2 cellular contexts compared by ENCODE assay signal in genomic region chr15:81196576-81197254, GRCh38.
TF ChIP-seq lines count a peak whose summit lies in the region.

Gene IL16, plus strand, starts transcription at chr15:81196879. Its CDS starts 28,521 bp downstream, at chr15:81225400.

TF ChIP-seq in IMR-90, 13 proteins besides CTCF, POLR2A, EP300 and RAD21:
- TF ChIP-seq MXI1 (IDR thresholded peaks at IDR 0.05; ENCODE audit: borderline replicate concordance, low read depth, low read length) (no peak), CEBPB (IDR thresholded peaks at IDR 0.05; ENCODE audit: low read depth, low read length) (no peak), MAZ (IDR thresholded peaks at IDR 0.05; ENCODE audit: borderline replicate concordance, low read depth, low read length) (no peak), FOS (IDR thresholded peaks at IDR 0.05; ENCODE audit: low read depth, low read length) (no peak)
TF ChIP-seq in IMR-90: peak in this region for 0.

TF ChIP-seq in H1, 55 proteins besides CTCF, POLR2A, EP300 and RAD21:
- TF ChIP-seq SAP30 (IDR thresholded peaks at IDR 0.05; ENCODE audit: insufficient read depth, insufficient replicate concordance, low read length) (no peak), POLR2AphosphoS5 (IDR thresholded peaks at IDR 0.05; ENCODE audit: low read depth, low read length) (no peak), TEAD4 (IDR thresholded peaks at IDR 0.05; ENCODE audit: low read depth, low read length) (no peak), BRCA1 (IDR thresholded peaks at IDR 0.05; ENCODE audit: low read depth, low read length) (no peak), TBP (IDR thresholded peaks at IDR 0.05; ENCODE audit: low read depth, low read length) (no peak), EZH2 (IDR thresholded peaks at IDR 0.05; ENCODE audit: low read depth, low read length, severe bottlenecking) (no peak), MAX (IDR thresholded peaks at IDR 0.05) (no peak), NANOG (IDR thresholded peaks at IDR 0.05; ENCODE audit: insufficient read depth, low read depth, low read length, poor library complexity, severe bottlenecking) (no peak), CHD1 (IDR thresholded peaks at IDR 0.05; ENCODE audit: low read depth, low read length) (no peak), SP1 (IDR thresholded peaks at IDR 0.05; ENCODE audit: low read depth, low read length) (no peak), FOSL1 (IDR thresholded peaks at IDR 0.05; ENCODE audit: insufficient read depth, low read depth, low read length) (no peak), TAF7 (optimal IDR thresholded peaks at IDR 0.05; ENCODE audit: borderline replicate concordance, low read depth, low read length) (no peak), GABPA (IDR thresholded peaks at IDR 0.05; ENCODE audit: borderline replicate concordance, insufficient read depth, low read length) (no peak), CHD7 (IDR thresholded peaks at IDR 0.05; ENCODE audit: insufficient replicate concordance, low read length) (no peak), YY1 (IDR thresholded peaks at IDR 0.05; ENCODE audit: low read depth, low read length) (no peak), CBX8 (IDR thresholded peaks at IDR 0.05; ENCODE audit: borderline replicate concordance, low read depth, low read length) (no peak)
